Comparison of ENCODE assay signal across 13 cellular contexts in the genomic region with DNA sequence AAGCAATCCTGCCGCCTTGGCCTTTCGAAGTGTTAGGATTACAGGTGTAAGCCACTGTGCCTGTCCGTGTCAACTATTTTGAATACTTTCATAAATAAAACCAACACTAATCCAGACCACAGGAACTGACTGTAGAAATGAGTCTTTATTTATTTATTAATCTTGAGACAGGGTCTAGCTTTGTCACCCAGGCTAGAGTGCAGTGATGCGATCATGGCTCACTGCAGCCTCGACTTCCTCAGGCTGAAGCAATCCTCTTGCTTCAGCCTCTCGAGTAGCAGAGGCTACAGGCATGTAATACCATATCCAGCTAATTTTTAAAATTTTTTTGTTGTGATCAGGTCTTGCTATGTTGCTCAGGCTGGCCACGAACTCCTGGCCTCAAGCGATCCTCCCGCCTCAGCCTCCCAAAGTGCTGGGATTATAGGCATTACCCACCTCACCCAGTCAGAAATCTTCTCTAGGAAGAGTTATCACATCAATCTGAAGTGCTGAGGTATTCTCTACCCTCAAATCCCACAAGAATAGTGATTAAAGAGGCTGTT.
"Had no signal": no experiment of that assay in that cellular context is flagged by ENCODE, and none has a peak within 500 bp of the region (broad histone marks: within the 10 kb centered on the region; RNA-seq: fewer than 3 reads in every experiment).

No MANE protein-coding gene starts in this region.

- H3K4me3 ChIP-seq: body of pancreas, transverse colon had no signal

- H3K9me3 Mint-ChIP-seq: activated T-cell treated with anti-CD3 and anti-CD28 coated beads, Interleukin-2, amount 50 U/mL, for 4 hours; central memory CD8-positive, alpha-beta T cell; mesothelial cell of epicardium; stimulated activated memory B cell treated with anti-CD40 and anti-IgM and Interleukin-4, amounts not matched to agents 10 μg/mL and 1 μg/mL and 100 μg/mL, for 72 hours; T-cell had no signal

- H3K9me3 ChIP-seq: body of pancreas, transverse colon had no signal

- H3K4me1 ChIP-seq: parathyroid adenoma, transverse colon had no signal

- DNase-seq: activated CD4-positive, alpha-beta T cell treated with anti-CD3 and anti-CD28 coated beads for 48 hours; activated T-cell treated with anti-CD3 and anti-CD28 coated beads, Interleukin-2, amount 50 U/mL, for 4 hours; body of pancreas; effector memory CD4-positive, alpha-beta T cell; hippocampal formation; small intestine; T-cell; T1000; transverse colon had no signal

- H3K4me1 Mint-ChIP-seq: central memory CD8-positive, alpha-beta T cell; stimulated activated memory B cell treated with anti-CD40 and anti-IgM and Interleukin-4, amounts not matched to agents 10 μg/mL and 1 μg/mL and 100 μg/mL, for 72 hours had no signal

- H3K27ac Mint-ChIP-seq: mesothelial cell of epicardium had no signal

- H3K27me3 Mint-ChIP-seq: central memory CD8-positive, alpha-beta T cell; stimulated activated memory B cell treated with anti-CD40 and anti-IgM and Interleukin-4, amounts not matched to agents 10 μg/mL and 1 μg/mL and 100 μg/mL, for 72 hours; T-cell had no signal

- H3K4me3 Mint-ChIP-seq: activated T-cell treated with anti-CD3 and anti-CD28 coated beads, Interleukin-2, amount 50 U/mL, for 4 hours; central memory CD8-positive, alpha-beta T cell; mesothelial cell of epicardium; stimulated activated memory B cell treated with anti-CD40 and anti-IgM and Interleukin-4, amounts not matched to agents 10 μg/mL and 1 μg/mL and 100 μg/mL, for 72 hours; T-cell had no signal

- H3K27ac ChIP-seq: body of pancreas, parathyroid adenoma, transverse colon had no signal

- H3K27me3 ChIP-seq: body of pancreas, transverse colon had no signal

- H3K9ac ChIP-seq: parathyroid adenoma had no signal

- ATAC-seq: activated T-cell treated with anti-CD3 and anti-CD28 coated beads, Interleukin-2, amount 50 U/mL, for 4 hours; body of pancreas; stimulated activated memory B cell treated with anti-CD40 and anti-IgM and Interleukin-4, amounts not matched to agents 10 μg/mL and 1 μg/mL and 100 μg/mL, for 72 hours; T-cell had no signal

- H2AFZ ChIP-seq: parathyroid adenoma had no signal

- FAIRE-seq: small intestine had no signal
